Comparison of ENCODE assay signal across 20 cellular contexts in genomic region chr2:84559838-84560237, GRCh38. TPM values are rescaled to one million over a fixed set of nuclear protein-coding genes. Genes with fewer than 3 reads are reported as not detected.
A peak's percentile ranks its signal among the peaks of the same experiment; 100 is the strongest.
DNase-seq lines count a peak whose midpoint lies in the region; FAIRE-seq and TF ChIP-seq lines count a peak whose summit lies in the region.
"Had no signal": no experiment of that assay in that cellular context is flagged by ENCODE, and none has a peak within 500 bp of the region (broad histone marks: within the 10 kb centered on the region; RNA-seq: fewer than 3 reads in every experiment).

No MANE protein-coding gene starts in this region.

- TF ChIP-seq CTCF in HEK293 (tag by site-specific recombination; IDR thresholded peaks at IDR 0.05) (no peak), astrocyte of the spinal cord (IDR thresholded peaks at IDR 0.05; ENCODE audit: low read depth, low read length) (no peak), glutamatergic neuron (IDR thresholded peaks at IDR 0.05; ENCODE audit: partially characterized antibody, unreplicated experiment) (no peak)

- H3K4me1 ChIP-seq in HEK293 (ENCODE audit: control insufficient read depth, insufficient read depth, low read length) (no peaks in the 10 kb centered on the region), small intestine (ENCODE audit: control insufficient read depth in 2 of 2, insufficient read depth in 1 of 2, low read depth in 1 of 2, low read length in 1 of 2) (no peaks in the 10 kb centered on the region)

- in situ Hi-C loops in astrocyte of the spinal cord (cut with HindIII; ENCODE audit: low sequenced_read_pairs): no loop called here

- H3K9me3 Mint-ChIP-seq in glutamatergic neuron (ENCODE audit: unreplicated experiment): no peaks in the 10 kb centered on the region

- POLR2A ChIA-PET in HEK293 (lab: Yijun Ruan, JAX): no interaction called here

- DNase-seq in astrocyte of the spinal cord (ENCODE audit: low read depth, low spot score) (peak; percentile 1), small intestine (no peak), glutamatergic neuron (no peak), inferior parietal cortex (ENCODE audit: extremely low spot score) (no peak)
- DNase-seq in central memory CD4-positive, alpha-beta T cell: no peak
- DNase-seq: 8988T; C1 segment of cervical spinal cord; CD4-positive, alpha-beta memory T cell; COR-L47; DMS153; DMS79 treated with DMSO at 0.1 percent for 48 hours; GF-D8; H9; HFFc6 had no signal

- H3K27ac ChIP-seq in HEK293 (ENCODE audit: extremely low read depth, low read depth, low read length): no peak overlapping the region
- H3K27ac ChIP-seq in small intestine (ENCODE audit: low read depth in 1 of 2, low read length in 1 of 2): no peak overlapping the region

- no peaks in the 10 kb centered on the region for H3K27me3 Mint-ChIP-seq in glutamatergic neuron (ENCODE audit: unreplicated experiment)

- H3K4me3 ChIP-seq in HEK293 (ENCODE audit: low read depth, low read length) (no peak overlapping the region), astrocyte of the spinal cord (ENCODE audit: low read depth, low read length) (no peak overlapping the region), small intestine (ENCODE audit: low read depth in 1 of 2, low read length in 2 of 2) (no peak overlapping the region)
- H3K4me3 ChIP-seq: GM23338 had no signal

- no peak overlapping the region for H3K4me3 Mint-ChIP-seq in glutamatergic neuron (ENCODE audit: unreplicated experiment)
- H3K4me3 Mint-ChIP-seq: GM23338, H9, HFFc6 had no signal

- H3K9me3 ChIP-seq in HEK293 (ENCODE audit: control insufficient read depth, insufficient read depth, low read depth, low read length) (no peaks in the 10 kb centered on the region), small intestine (ENCODE audit: control insufficient read depth, low read depth) (no peaks in the 10 kb centered on the region)

- no peaks in the 10 kb centered on the region for H3K36me3 ChIP-seq in HEK293 (ENCODE audit: control insufficient read depth in 2 of 2, insufficient read depth in 1 of 2, low read length in 2 of 2)
- H3K36me3 ChIP-seq in small intestine (ENCODE audit: control insufficient read depth in 2 of 2, insufficient read depth in 2 of 2, low read length in 2 of 2): no peaks in the 10 kb centered on the region

- no peaks in the 10 kb centered on the region for H3K36me3 Mint-ChIP-seq in glutamatergic neuron (ENCODE audit: unreplicated experiment)

- CTCF ChIA-PET in HEK293 (lab: Yijun Ruan, JAX): no interaction called here

- H3K27ac Mint-ChIP-seq in glutamatergic neuron (ENCODE audit: unreplicated experiment): no peak overlapping the region
- H3K27ac Mint-ChIP-seq: CD4-positive, alpha-beta memory T cell; GM23338; H9; HFFc6 had no signal

- H3K27me3 ChIP-seq in small intestine (ENCODE audit: control insufficient read depth in 2 of 2, insufficient read depth in 2 of 2, low read length in 2 of 2): no peaks in the 10 kb centered on the region

- FAIRE-seq in A204.1 (lab: Jason Lieb, UNC): peak; percentile 30
- peak; percentile 85 for FAIRE-seq in small intestine (lab: Jason Lieb, UNC)
- FAIRE-seq: GM12891, GM18507 had no signal

- no peaks in the 10 kb centered on the region for H3K4me1 Mint-ChIP-seq in glutamatergic neuron (ENCODE audit: low read depth, unreplicated experiment)
- H3K4me1 Mint-ChIP-seq: CD4-positive, alpha-beta memory T cell; GM23338; H9 had no signal

TF ChIP-seq in HEK293, 187 proteins besides CTCF, POLR2A, EP300 and RAD21:
- peak; percentile 97 for TF ChIP-seq ZNF133 (tag by site-specific recombination; IDR thresholded peaks at IDR 0.05)
- no peak for TF ChIP-seq ZNF155 (tag by site-specific recombination; IDR thresholded peaks at IDR 0.05)
- no peak for TF ChIP-seq ZNF747 (tag by site-specific recombination; IDR thresholded peaks at IDR 0.05)
- no peak for TF ChIP-seq ZNF521 (tag by site-specific recombination; IDR thresholded peaks at IDR 0.05)
- no peak for TF ChIP-seq EGR2 (tag by site-specific recombination; IDR thresholded peaks at IDR 0.05; ENCODE audit: low read depth)
- peak; percentile 59 for TF ChIP-seq ZNF585B (tag by site-specific recombination; IDR thresholded peaks at IDR 0.05)
- TF ChIP-seq SETDB1 (IDR thresholded peaks at IDR 0.05; ENCODE audit: insufficient read length, low read length): peak; percentile 53
- TF ChIP-seq ZNF514 (tag by site-specific recombination; IDR thresholded peaks at IDR 0.05): no peak
- TF ChIP-seq, protein P1, sequence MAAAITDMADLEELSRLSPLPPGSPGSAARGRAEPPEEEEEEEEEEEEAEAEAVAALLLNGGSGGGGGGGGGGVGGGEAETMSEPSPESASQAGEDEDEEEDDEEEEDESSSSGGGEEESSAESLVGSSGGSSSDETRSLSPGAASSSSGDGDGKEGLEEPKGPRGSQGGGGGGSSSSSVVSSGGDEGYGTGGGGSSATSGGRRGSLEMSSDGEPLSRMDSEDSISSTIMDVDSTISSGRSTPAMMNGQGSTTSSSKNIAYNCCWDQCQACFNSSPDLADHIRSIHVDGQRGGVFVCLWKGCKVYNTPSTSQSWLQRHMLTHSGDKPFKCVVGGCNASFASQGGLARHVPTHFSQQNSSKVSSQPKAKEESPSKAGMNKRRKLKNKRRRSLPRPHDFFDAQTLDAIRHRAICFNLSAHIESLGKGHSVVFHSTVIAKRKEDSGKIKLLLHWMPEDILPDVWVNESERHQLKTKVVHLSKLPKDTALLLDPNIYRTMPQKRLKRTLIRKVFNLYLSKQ (tag by site-specific recombination; IDR thresholded peaks at IDR 0.05; ENCODE audit: borderline replicate concordance): no peak

RNA-seq across cellular contexts. Expression of gene DNAH6, which starts 43.5 kb away (rescaled TPM):
- under 1 TPM in 2 of 3 donors, not detected in 1; 0.22 to 0.24 TPM for polyA plus RNA-seq in small intestine
- 0.86 TPM for total RNA-seq in glutamatergic neuron (ENCODE audit: unreplicated experiment)
- total RNA-seq: A673 had no signal
